In the genomic region with DNA sequence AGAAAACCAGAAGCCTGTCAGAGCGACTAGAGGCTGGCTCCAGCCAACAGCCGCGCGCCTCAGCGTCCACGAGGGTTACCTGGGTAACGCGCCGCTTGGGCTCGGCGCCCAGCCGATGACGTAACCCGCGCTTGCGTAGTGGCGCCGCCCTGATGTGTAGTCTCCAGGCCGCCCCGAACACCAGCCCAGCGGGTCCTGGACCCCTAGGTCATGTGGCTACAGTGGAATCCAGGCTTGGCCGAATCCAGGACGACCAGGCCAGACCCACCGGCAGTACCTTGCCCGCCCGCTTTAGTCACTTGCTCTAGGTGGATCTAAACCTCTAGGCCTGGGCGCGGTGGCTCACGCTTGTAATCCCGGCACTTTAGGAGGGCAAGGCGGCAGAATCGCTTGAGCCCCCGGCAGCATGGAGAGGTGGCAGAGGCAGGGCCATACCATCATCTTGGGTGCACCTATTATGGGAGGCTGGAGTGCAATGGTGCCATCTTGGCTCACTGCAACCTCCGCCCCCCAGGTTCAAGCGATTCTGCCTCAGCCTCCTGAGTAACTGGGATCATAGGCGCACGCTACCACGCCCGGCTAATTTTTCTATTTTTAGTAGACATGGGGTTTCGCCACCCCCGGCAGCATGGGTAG, we compare ENCODE assay signal across 8 cellular contexts. TPM values are rescaled to one million over a fixed set of nuclear protein-coding genes. Genes with fewer than 3 reads are reported as not detected.
A peak's percentile ranks its signal among the peaks of the same experiment; 100 is the strongest.
DNase-seq lines count a peak whose midpoint lies in the region; ATAC-seq and TF ChIP-seq lines count a peak whose summit lies in the region.

No MANE protein-coding gene starts in this region.

- H3K4me2 ChIP-seq in mesendoderm (ENCODE audit: low read length) (peak overlapping the region; percentile 29), OCI-LY7 (ENCODE audit: low read length) (no peak overlapping the region)

- peak overlapping the region; percentile 54 for H3K9ac ChIP-seq in mesendoderm (ENCODE audit: low read length)

- no peak overlapping the region for H2BK15ac ChIP-seq in mesendoderm (replicated peaks; ENCODE audit: low read depth)

- no peaks in the 10 kb centered on the region for H3K79me1 ChIP-seq in mesendoderm (ENCODE audit: low read length)

- intact Hi-C loops in A673 (cut with micrococcal nuclease; ENCODE audit: unreplicated experiment): no loop called here
- intact Hi-C loops in OCI-LY7 (cut with micrococcal nuclease; ENCODE audit: unreplicated experiment): no loop called here

- H3K18ac ChIP-seq in mesendoderm (ENCODE audit: low read length): no peak overlapping the region

- peak; percentile 82 for ATAC-seq in GM19395 (IDR thresholded peaks at IDR 0.05; ENCODE audit: unreplicated experiment)

- H3K23ac ChIP-seq in mesendoderm (ENCODE audit: low read length): no peak overlapping the region

- DNase-seq in A673 (ENCODE audit: low spot score) (peak; percentile 91), NCI-H2227 (lab: John Stamatoyannopoulos, UW; ENCODE audit: unreplicated experiment) (peak; percentile 97), epithelial cell of prostate (ENCODE audit: low read depth, low spot score) (no peak), mesendoderm (peak; percentile 93), OCI-LY7 (ENCODE audit: low spot score) (no peak)
- peak; percentile 80 for DNase-seq in activated CD8-positive, alpha-beta memory T cell treated with anti-CD3 and anti-CD28 coated beads, Interleukin-2, amount 50 U/mL, for 48 hours
- peak; percentile 13 to 30 for DNase-seq in stimulated activated CD8-positive, alpha-beta memory T cell treated with anti-CD3 and anti-CD28 coated beads, Interleukin-7, amount 100 ng/mL, for 1 hour (ENCODE audit: low read depth in 2 of 2)

- no peaks in the 10 kb centered on the region for H4K20me1 ChIP-seq in OCI-LY7 (ENCODE audit: insufficient read depth, low read length)

- H3K9me3 ChIP-seq in A673 (ENCODE audit: low read depth, low read length, poor library complexity, severe bottlenecking) (peaks cover 12% of the 10 kb centered on the region), OCI-LY7 (ENCODE audit: low read length) (no peaks in the 10 kb centered on the region; the same call in 1 of the 2 replicates)

- H3K4me3 ChIP-seq in A673 (ENCODE audit: low read depth, low read length, poor library complexity, severe bottlenecking): peak overlapping the region; percentile 59
- no peak overlapping the region for H3K4me3 ChIP-seq in mesendoderm (ENCODE audit: low read length)
- H3K4me3 ChIP-seq in OCI-LY7 (ENCODE audit: low read depth, low read length, poor library complexity, severe bottlenecking): no peak overlapping the region

- H4K8ac ChIP-seq in mesendoderm (ENCODE audit: low read depth, low read length): no peak overlapping the region

- H2BK5ac ChIP-seq in mesendoderm (ENCODE audit: low read length): no peak overlapping the region

- CTCF ChIA-PET in A673 (lab: Charles Lee): no interaction called here
- CTCF ChIA-PET in OCI-LY7 (lab: Charles Lee; ENCODE audit: unreplicated experiment): no interaction called here

- BruUV-seq in A673 (replicated peaks; lab: Mats Ljungman, UMichigan): no TSS peak
- no TSS peak for BruUV-seq in OCI-LY7 (replicated peaks; lab: Mats Ljungman, UMichigan)

- no peak overlapping the region for H3K4ac ChIP-seq in mesendoderm (ENCODE audit: low read depth, low read length)

- no peaks in the 10 kb centered on the region for H3K79me2 ChIP-seq in mesendoderm (ENCODE audit: control insufficient read depth, insufficient read depth, low read length)
- no peaks in the 10 kb centered on the region for H3K79me2 ChIP-seq in OCI-LY7 (ENCODE audit: insufficient read depth, low read depth, low read length)

- H3K4me1 ChIP-seq in A673 (ENCODE audit: insufficient read depth, low read length, poor library complexity, severe bottlenecking): peaks cover 5% of the 10 kb centered on the region
- no peaks in the 10 kb centered on the region for H3K4me1 ChIP-seq in mesendoderm (ENCODE audit: control insufficient read depth, low read depth, low read length)
- H3K4me1 ChIP-seq in OCI-LY7 (ENCODE audit: insufficient read depth, low read length, poor library complexity, severe bottlenecking): no peaks in the 10 kb centered on the region

- no peak overlapping the region for H2AFZ ChIP-seq in OCI-LY7 (ENCODE audit: low read length)

- H3K36me3 ChIP-seq in A673 (ENCODE audit: insufficient read depth, low read length, poor library complexity, severe bottlenecking) (peaks cover 16% of the 10 kb centered on the region), mesendoderm (ENCODE audit: control insufficient read depth, insufficient read depth, low read length) (peaks cover 3% of the 10 kb centered on the region), OCI-LY7 (ENCODE audit: insufficient read depth, low read length) (no peaks in the 10 kb centered on the region)

- H3K27me3 ChIP-seq in A673 (replicated peaks; ENCODE audit: insufficient read depth, low read depth, low read length, poor library complexity) (no peaks in the 10 kb centered on the region), mesendoderm (ENCODE audit: insufficient read depth, low read length, poor library complexity) (no peaks in the 10 kb centered on the region)

- H3K9me2 ChIP-seq in OCI-LY7 (ENCODE audit: insufficient read depth, low read length): no peaks in the 10 kb centered on the region

- TF ChIP-seq CTCF in A673 (conservative IDR thresholded peaks at IDR 0.05; ENCODE audit: low read depth, low read length): no peak
- TF ChIP-seq CTCF in OCI-LY7 (conservative IDR thresholded peaks at IDR 0.05; ENCODE audit: low read length): no peak

- POLR2A ChIA-PET in A673 (lab: Charles Lee; ENCODE audit: low non-redundant PET): no interaction called here
- POLR2A ChIA-PET in OCI-LY7 (lab: Charles Lee): no interaction called here

- WGBS in mesendoderm (ENCODE audit: extremely low coverage, insufficient coverage, low lambda C conversion rate): no CpG with 5 or more reads among the region's 41 CpGs

- no peak overlapping the region for H2BK120ac ChIP-seq in mesendoderm (ENCODE audit: low read depth, low read length)

- peak overlapping the region; percentile 77 for H3K27ac ChIP-seq in A673 (ENCODE audit: low read depth, low read length, poor library complexity, severe bottlenecking)
- H3K27ac ChIP-seq in epithelial cell of prostate: peak overlapping the region; percentile 86
- no peak overlapping the region for H3K27ac ChIP-seq in mesendoderm (ENCODE audit: low read depth, low read length)
- no peak overlapping the region for H3K27ac ChIP-seq in OCI-LY7 (ENCODE audit: low read depth, low read length, poor library complexity, severe bottlenecking)

- peak overlapping the region; percentile 67 for H3K56ac ChIP-seq in mesendoderm (ENCODE audit: low read length)

- no peak overlapping the region for H4K5ac ChIP-seq in mesendoderm (ENCODE audit: low read length)

- H2AK5ac ChIP-seq in mesendoderm (ENCODE audit: low read length): no peak overlapping the region

RNA-seq across cellular contexts. Expression of gene ZNF606, which starts 7.2 kb away (rescaled TPM):
- total RNA-seq in A673 (2021) (16.7 and 17.8 TPM in 2 replicates), OCI-LY7 (2022) (3.2 and 4.3 TPM in 2 replicates)
- polyA plus RNA-seq in mesendoderm (2013, experiment 1 of 2): 7.3 TPM
- 7.6 TPM for polyA plus RNA-seq in mesendoderm (2013, experiment 2 of 2)
- 1.3 and 2.1 TPM in 2 replicates for total RNA-seq in OCI-LY7 (2014; rRNA removed; shearing (Covaris generic))

RNA-seq across cellular contexts. Expression of gene ZSCAN1, which starts 24.0 kb away (rescaled TPM):
- total RNA-seq in A673 (2021) (1.4 and 2.8 TPM in 2 replicates), OCI-LY7 (2022) (not detected in 2 replicates)
- 0.59 TPM for polyA plus RNA-seq in mesendoderm (2013, experiment 1 of 2)
- polyA plus RNA-seq in mesendoderm (2013, experiment 2 of 2): 0.91 TPM
- total RNA-seq in OCI-LY7 (2014; rRNA removed; shearing (Covaris generic)): not detected in 2 replicates

RNA-seq across cellular contexts. Expression of gene C19orf18, which starts 35.5 kb away (rescaled TPM):
- total RNA-seq in A673 (2021): 0.43 TPM in 1 of 2 replicates, not detected in the other
- 0.62 TPM for polyA plus RNA-seq in mesendoderm (2013, experiment 1 of 2)
- 0.43 TPM for polyA plus RNA-seq in mesendoderm (2013, experiment 2 of 2)
- total RNA-seq in OCI-LY7 (2014; rRNA removed; shearing (Covaris generic)): not detected in 2 replicates
- total RNA-seq in OCI-LY7 (2022): not detected in 2 replicates

RNA-seq across cellular contexts. Expression of gene ZNF135, which starts 49.3 kb away (rescaled TPM):
- total RNA-seq in A673 (2021): 7.0 and 8.2 TPM in 2 replicates
- polyA plus RNA-seq in mesendoderm (2013, experiment 1 of 2): 4.1 TPM
- 4.6 TPM for polyA plus RNA-seq in mesendoderm (2013, experiment 2 of 2)
- total RNA-seq in OCI-LY7 (2014; rRNA removed; shearing (Covaris generic)): not detected in 2 replicates
- not detected in 2 replicates for total RNA-seq in OCI-LY7 (2022)

Comparison
In these comparisons a context has a peak if more than half of its experiments do, and no peak if none do; other contexts are left out.
1. DNase-seq: peak in A673 (single experiment), NCI-H2227 (single experiment), activated CD8-positive, alpha-beta memory T cell treated with anti-CD3 and anti-CD28 coated beads, Interleukin-2, amount 50 U/mL, for 48 hours (single experiment), mesendoderm (single experiment) and stimulated activated CD8-positive, alpha-beta memory T cell treated with anti-CD3 and anti-CD28 coated beads, Interleukin-7, amount 100 ng/mL, for 1 hour (2 of 2); none in epithelial cell of prostate (single experiment) and OCI-LY7 (single experiment).
2. H3K27ac ChIP-seq: peak in A673 (single experiment) and epithelial cell of prostate (single experiment); none in mesendoderm (single experiment) and OCI-LY7 (single experiment).